In the genomic region with DNA sequence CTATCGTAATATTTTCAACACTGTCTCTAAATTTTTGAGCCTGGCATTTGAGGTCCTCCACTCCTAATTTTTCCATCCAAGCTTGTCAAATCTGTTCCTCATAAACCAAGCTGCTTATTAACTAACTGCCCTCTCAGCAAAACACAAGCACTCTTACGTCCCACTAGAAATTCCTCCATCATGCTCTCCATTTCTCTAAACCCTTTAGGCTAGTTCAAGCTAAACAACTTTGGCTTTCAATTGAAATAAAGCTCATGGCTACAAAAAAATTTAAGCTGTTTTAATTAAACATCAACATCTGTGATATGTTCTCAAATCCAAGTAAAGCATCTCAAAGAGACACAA, we compare ENCODE assay signal across 13 cellular contexts. TPM values are rescaled to one million over a fixed set of nuclear protein-coding genes. Genes with fewer than 3 reads are reported as not detected.
A peak's percentile ranks its signal among the peaks of the same experiment; 100 is the strongest.
DNase-seq lines count a peak whose midpoint lies in the region; ATAC-seq, FAIRE-seq and TF ChIP-seq lines count a peak whose summit lies in the region.
"Had no signal": no experiment of that assay in that cellular context is flagged by ENCODE, and none has a peak within 500 bp of the region (broad histone marks: within the 10 kb centered on the region; RNA-seq: fewer than 3 reads in every experiment).

No MANE protein-coding gene starts in this region.

- no peaks in the 10 kb centered on the region for H3K27me3 ChIP-seq in CD4-positive, alpha-beta T cell (ENCODE audit: control insufficient read depth, insufficient read depth, low read length)
- H3K27me3 ChIP-seq in GM23248 (replicated peaks; ENCODE audit: insufficient read depth) = no peaks in the 10 kb centered on the region
- H3K27me3 ChIP-seq in astrocyte (ENCODE audit: insufficient read depth, low read length) = no peaks in the 10 kb centered on the region
- H3K27me3 ChIP-seq: cardiac muscle cell, vagina had no signal

- H3K27ac Mint-ChIP-seq in CD4-positive, alpha-beta T cell = peak overlapping the region; percentile 67
- H3K27ac Mint-ChIP-seq in astrocyte (ENCODE audit: unreplicated experiment) (peak overlapping the region; percentile 84), nephron progenitor cell (peak overlapping the region; percentile 4)

- H3K27ac ChIP-seq in CD4-positive, alpha-beta T cell (ENCODE audit: low read depth, low read length) = no peak overlapping the region
- H3K27ac ChIP-seq in GM23248 = peak overlapping the region; percentile 82
- H3K27ac ChIP-seq in astrocyte (ENCODE audit: low read depth, low read length) = peak overlapping the region; percentile 88
- H3K27ac ChIP-seq: cardiac muscle cell, SK-N-MC, vagina had no signal

- H3K36me3 Mint-ChIP-seq in CD4-positive, alpha-beta T cell (ENCODE audit: low read depth) = peaks cover 78% of the 10 kb centered on the region
- H3K36me3 Mint-ChIP-seq in astrocyte (ENCODE audit: low read depth, unreplicated experiment) (peaks cover 3% of the 10 kb centered on the region), nephron progenitor cell (ENCODE audit: low read depth) (peaks cover 36% of the 10 kb centered on the region)

- intact Hi-C loops in CD4-positive, alpha-beta T cell (cut with DNase I, micrococcal nuclease) = no loop called here

- H3K4me1 ChIP-seq in GM23248 (ENCODE audit: insufficient read depth) (peaks cover 42% of the 10 kb centered on the region), astrocyte (ENCODE audit: insufficient read depth, low read length) (peaks cover 12% of the 10 kb centered on the region)
- H3K4me1 ChIP-seq: vagina had no signal

- in situ Hi-C loops in GM23248 (cut with MboI) = loop anchor here (25.0 kb wide), 2 partner anchors 274 to 824 kb away; no protein-coding TSS in a partner anchor

- no peaks in the 10 kb centered on the region for H3K9me2 ChIP-seq in GM23248 (ENCODE audit: insufficient read depth)

- no peaks in the 10 kb centered on the region for H3K9me3 Mint-ChIP-seq in CD4-positive, alpha-beta T cell
- H3K9me3 Mint-ChIP-seq in astrocyte (ENCODE audit: unreplicated experiment) (no peaks in the 10 kb centered on the region), nephron progenitor cell (no peaks in the 10 kb centered on the region)

- peaks cover 71% of the 10 kb centered on the region for H3F3A ChIP-seq in GM23248 (ENCODE audit: insufficient read depth)

- ATAC-seq in CD4-positive, alpha-beta T cell (ENCODE audit: poor library complexity) = no peak

- H2AFZ ChIP-seq in GM23248 (no peak overlapping the region), astrocyte (ENCODE audit: low read depth, low read length) (no peak overlapping the region)

- H3K4me2 ChIP-seq in GM23248 (ENCODE audit: unreplicated experiment) = peak overlapping the region; percentile 63
- peak overlapping the region; percentile 65 for H3K4me2 ChIP-seq in astrocyte (ENCODE audit: low read length)

- CTCF ChIA-PET in CD4-positive, alpha-beta T cell (lab: Charles Lee) = interaction anchor here (1.2 kb wide), 1 partner anchor 178 kb away, joined by 3 read pairs; no protein-coding TSS in a partner anchor

- no peaks in the 10 kb centered on the region for H3K9me3 ChIP-seq in CD4-positive, alpha-beta T cell (ENCODE audit: control insufficient read depth, low read length)
- H3K9me3 ChIP-seq in GM23248 (ENCODE audit: low read depth) = no peaks in the 10 kb centered on the region
- H3K9me3 ChIP-seq in astrocyte (ENCODE audit: insufficient read depth, low read depth, low read length) = no peaks in the 10 kb centered on the region
- H3K9me3 ChIP-seq: vagina had no signal

- TF ChIP-seq CTCF in CD4-positive, alpha-beta T cell (IDR thresholded peaks at IDR 0.05) = no peak
- TF ChIP-seq CTCF in astrocyte (IDR thresholded peaks at IDR 0.05; ENCODE audit: insufficient read depth, low read depth, low read length) = no peak
- TF ChIP-seq CTCF in nephron progenitor cell (IDR thresholded peaks at IDR 0.05) = no peak

- H3K27me3 Mint-ChIP-seq in CD4-positive, alpha-beta T cell = no peaks in the 10 kb centered on the region
- H3K27me3 Mint-ChIP-seq in astrocyte (ENCODE audit: low read depth, unreplicated experiment) = no peaks in the 10 kb centered on the region
- H3K27me3 Mint-ChIP-seq in nephron progenitor cell (ENCODE audit: low read depth, poor library complexity) = no peaks in the 10 kb centered on the region

- POLR2A ChIA-PET in CD4-positive, alpha-beta T cell (lab: Charles Lee) = interaction anchor here (1.1 to 1.2 kb wide), 2 partner anchors 12 to 151 kb away, joined by 3 read pairs; no protein-coding TSS in a partner anchor

- H4K20me1 ChIP-seq in GM23248 (ENCODE audit: insufficient read depth) = no peaks in the 10 kb centered on the region
- H4K20me1 ChIP-seq in astrocyte (ENCODE audit: insufficient read depth, low read length) = peaks cover 3% of the 10 kb centered on the region

- peaks cover 41% of the 10 kb centered on the region for H3K36me3 ChIP-seq in GM23248 (ENCODE audit: low read depth)
- peaks cover 25% of the 10 kb centered on the region for H3K36me3 ChIP-seq in astrocyte (ENCODE audit: insufficient read depth, low read length)

- no peak for DNase-seq in CD4-positive, alpha-beta T cell
- DNase-seq in GM23248 (no peak), astrocyte (ENCODE audit: low read depth) (no peak), nephron progenitor cell (no peak), cerebellar cortex (ENCODE audit: low spot score) (no peak), SHP77 (lab: John Stamatoyannopoulos, UW) (no peak), cortex of kidney (lab: John Stamatoyannopoulos, UW) (no peak)
- DNase-seq: GOT3, NCI-H1105, NCI-H446 had no signal

- H3K4me1 Mint-ChIP-seq in CD4-positive, alpha-beta T cell (ENCODE audit: low read depth) = peaks cover 26% of the 10 kb centered on the region
- H3K4me1 Mint-ChIP-seq in astrocyte (ENCODE audit: low read depth, unreplicated experiment) (peaks cover 26% of the 10 kb centered on the region), nephron progenitor cell (no peaks in the 10 kb centered on the region)

- WGBS in GM23248 (ENCODE audit: low coverage in 1 of 2, low lambda C conversion rate in 2 of 2, missing lambda C conversion rate in 2 of 2), 2 experiments = 20% methylated on average over 2 of the region's 2 CpGs

- peak overlapping the region; percentile 52 for H3K9ac ChIP-seq in GM23248
- H3K9ac ChIP-seq in astrocyte (ENCODE audit: low read length) = peak overlapping the region; percentile 67

- no peak for FAIRE-seq in astrocyte (lab: Jason Lieb, UNC)

- H3K4me3 ChIP-seq in GM23248 (peak overlapping the region; percentile 38; the same call in 1 of the 2 replicates), astrocyte (ENCODE audit: insufficient read depth, low read depth, low read length) (no peak overlapping the region)
- H3K4me3 ChIP-seq: cardiac muscle cell, SK-N-MC, vagina had no signal

- H3K4me3 Mint-ChIP-seq in CD4-positive, alpha-beta T cell = no peak overlapping the region
- H3K4me3 Mint-ChIP-seq in astrocyte (ENCODE audit: unreplicated experiment) = no peak overlapping the region
- H3K4me3 Mint-ChIP-seq in nephron progenitor cell = no peak overlapping the region

- peaks cover 43% of the 10 kb centered on the region for H3K79me2 ChIP-seq in GM23248 (ENCODE audit: insufficient read depth)
- peaks cover 7% of the 10 kb centered on the region for H3K79me2 ChIP-seq in astrocyte (ENCODE audit: insufficient read depth, low read length)

RNA-seq across cellular contexts. Expression of a gene that starts 45.7 kb away (rescaled TPM):
- total RNA-seq in CD4-positive, alpha-beta T cell = 10 to 100 TPM; 83.7 to 94.4 TPM
- 31.5 and 38.7 TPM in 2 replicates for total RNA-seq in GM23248 (2014; rRNA removed; shearing (Covaris generic))
- 9.2 and 10.6 TPM in 2 replicates for polyA plus RNA-seq in GM23248 (2016; fragmentation: Nextera tagmentation; extraction: Ambion mirVana)
- 48.0 and 54.0 TPM in 2 replicates for total RNA-seq in astrocyte

Comparison
In these comparisons a context has a peak if more than half of its experiments do, and no peak if none do; other contexts are left out.
1. H3K27ac Mint-ChIP-seq: peak in every context shown above with its lines; median percentile 84 in astrocyte; 67 in CD4-positive, alpha-beta T cell; 4 in nephron progenitor cell.